15 cellular contexts compared by ENCODE assay signal in the genomic region with DNA sequence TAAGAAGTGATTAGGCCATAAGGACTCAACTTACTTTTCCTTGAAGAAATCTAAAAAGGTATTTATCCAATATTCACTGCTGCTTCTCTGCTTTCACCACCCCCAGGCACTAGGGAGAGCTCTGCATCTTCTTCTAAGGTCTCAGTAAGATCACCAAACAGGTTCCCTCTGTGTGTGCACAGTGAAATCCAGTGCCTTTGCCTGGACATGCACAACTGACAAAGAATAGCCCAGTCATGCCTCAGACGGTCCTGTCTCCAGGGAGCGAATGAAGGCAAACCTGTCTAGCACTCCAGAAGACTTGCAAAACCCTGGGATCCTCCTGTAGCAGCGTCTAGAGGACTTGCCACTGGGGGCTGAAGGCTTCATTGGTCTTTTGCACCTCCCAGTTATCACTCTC.
A peak's percentile ranks its signal among the peaks of the same experiment; 100 is the strongest.
DNase-seq lines count a peak whose midpoint lies in the region; ATAC-seq and TF ChIP-seq lines count a peak whose summit lies in the region.
"Had no signal": no experiment of that assay in that cellular context is flagged by ENCODE, and none has a peak within 500 bp of the region (broad histone marks: within the 10 kb centered on the region; RNA-seq: fewer than 3 reads in every experiment).

No MANE protein-coding gene starts in this region.

- BruUV-seq in PC-3 (replicated peaks; lab: Mats Ljungman, UMichigan): no TSS peak

- TF ChIP-seq CTCF in PC-3 (conservative IDR thresholded peaks at IDR 0.05; ENCODE audit: low read depth, low read length): peak; percentile 58

- peak; percentile 31 for DNase-seq in COLO668 (lab: John Stamatoyannopoulos, UW; ENCODE audit: unreplicated experiment)
- peak; percentile 22 for DNase-seq in MV-4-11 (lab: John Stamatoyannopoulos, UW)
- DNase-seq in PC-3: peak; percentile 78
- DNase-seq in iPS-NIHi7 (ENCODE audit: extremely low spot score): peak; percentile 9
- DNase-seq in stimulated activated naive CD4-positive, alpha-beta T cell treated with Interleukin-2 at 50 U/mL for 16 hours (lab: John Stamatoyannopoulos, UW): no peak
- no peak for DNase-seq in GDM1 (lab: John Stamatoyannopoulos, UW)
- DNase-seq in effector memory CD4-positive, alpha-beta T cell: no peak
- no peak for DNase-seq in stimulated activated naive CD4-positive, alpha-beta T cell (lab: John Stamatoyannopoulos, UW)
- DNase-seq: activated CD4-positive, alpha-beta T cell treated with anti-CD3 and anti-CD28 coated beads, Interleukin-2, amount 10 ng/mL, durations not matched to agents 24 days and 14 days; activated T-cell treated with anti-CD3 and anti-CD28 coated beads, Interleukin-2, amount 50 U/mL, for 72 hours; DND-41; Kasumi-1; posterior cingulate gyrus; stimulated activated CD4-positive, alpha-beta T cell treated with anti-CD3 and anti-CD28 coated beads, Interleukin-15, amount 100 ng/mL, for 24 hours had no signal

- no peak overlapping the region for H3K27ac ChIP-seq in PC-3 (ENCODE audit: low read length)
- H3K27ac ChIP-seq in effector memory CD4-positive, alpha-beta T cell (ENCODE audit: insufficient read depth, low read length, poor library complexity, severe bottlenecking): no peak overlapping the region
- H3K27ac ChIP-seq: tibial nerve had no signal

- CTCF ChIA-PET in PC-3 (lab: Charles Lee): no interaction called here

- no peaks in the 10 kb centered on the region for H3K9me3 ChIP-seq in PC-3 (ENCODE audit: low read length)
- H3K9me3 ChIP-seq in effector memory CD4-positive, alpha-beta T cell (ENCODE audit: control insufficient read depth, low read length): no peaks in the 10 kb centered on the region
- H3K9me3 ChIP-seq: tibial nerve had no signal

- H3K27me3 ChIP-seq in PC-3 (ENCODE audit: low read length): peaks cover 4% of the 10 kb centered on the region; the same call in 1 of the 2 replicates
- H3K27me3 ChIP-seq in effector memory CD4-positive, alpha-beta T cell (replicated peaks; ENCODE audit: control insufficient read depth, insufficient read depth, low read length, poor library complexity, severe bottlenecking): no peaks in the 10 kb centered on the region
- H3K27me3 ChIP-seq: tibial nerve had no signal

- no peaks in the 10 kb centered on the region for H3K9me2 ChIP-seq in PC-3 (replicated peaks; ENCODE audit: low read length)

- no peaks in the 10 kb centered on the region for H3F3A ChIP-seq in PC-3 (ENCODE audit: low read length, unreplicated experiment)

- intact Hi-C loops in PC-3 (cut with micrococcal nuclease): no loop called here

- H4K20me1 ChIP-seq in PC-3 (ENCODE audit: low read length): no peaks in the 10 kb centered on the region

- 0 out of 2 replicates have a peak overlapping the region, but pooled peaks have one; percentile 14 for H3K4me2 ChIP-seq in PC-3 (ENCODE audit: low read length)

- H3K79me2 ChIP-seq in PC-3 (ENCODE audit: low read length): no peaks in the 10 kb centered on the region

- ATAC-seq in PC-3: peak; percentile 22
- ATAC-seq: activated T-cell treated with anti-CD3 and anti-CD28 coated beads, Interleukin-2, amount 50 U/mL, for 72 hours had no signal

- H2AFZ ChIP-seq in PC-3 (ENCODE audit: low read length): no peak overlapping the region

- no peaks in the 10 kb centered on the region for H3K36me3 ChIP-seq in PC-3 (ENCODE audit: low read depth, low read length)
- no peaks in the 10 kb centered on the region for H3K36me3 ChIP-seq in effector memory CD4-positive, alpha-beta T cell (ENCODE audit: control insufficient read depth, insufficient read depth, low read length)
- H3K36me3 ChIP-seq: tibial nerve had no signal

- H3K4me3 ChIP-seq in PC-3 (ENCODE audit: low read length): no peak overlapping the region
- no peak overlapping the region for H3K4me3 ChIP-seq in effector memory CD4-positive, alpha-beta T cell (ENCODE audit: insufficient read depth, low read depth, low read length, poor library complexity, severe bottlenecking)
- H3K4me3 ChIP-seq: tibial nerve had no signal

- peaks cover 3% of the 10 kb centered on the region; the same call in 1 of the 2 replicates for H3K4me1 ChIP-seq in PC-3 (ENCODE audit: insufficient read depth, low read length)
- no peaks in the 10 kb centered on the region for H3K4me1 ChIP-seq in effector memory CD4-positive, alpha-beta T cell (ENCODE audit: control insufficient read depth, insufficient read depth, low read length, poor library complexity, severe bottlenecking)
- H3K4me1 ChIP-seq: tibial nerve had no signal

- POLR2A ChIA-PET in PC-3 (lab: Charles Lee; ENCODE audit: unreplicated experiment): no interaction called here

- H3K9ac ChIP-seq in PC-3 (ENCODE audit: low read length): no peak overlapping the region

Comparison
In these comparisons a context has a peak if more than half of its experiments do, and no peak if none do; other contexts are left out.
1. DNase-seq: peak in COLO668 (single experiment), MV-4-11 (single experiment), PC-3 (single experiment) and iPS-NIHi7 (single experiment); none in stimulated activated naive CD4-positive, alpha-beta T cell treated with Interleukin-2 at 50 U/mL for 16 hours (single experiment), GDM1 (single experiment), effector memory CD4-positive, alpha-beta T cell (0 of 3) and stimulated activated naive CD4-positive, alpha-beta T cell (0 of 6).